In the genomic region with DNA sequence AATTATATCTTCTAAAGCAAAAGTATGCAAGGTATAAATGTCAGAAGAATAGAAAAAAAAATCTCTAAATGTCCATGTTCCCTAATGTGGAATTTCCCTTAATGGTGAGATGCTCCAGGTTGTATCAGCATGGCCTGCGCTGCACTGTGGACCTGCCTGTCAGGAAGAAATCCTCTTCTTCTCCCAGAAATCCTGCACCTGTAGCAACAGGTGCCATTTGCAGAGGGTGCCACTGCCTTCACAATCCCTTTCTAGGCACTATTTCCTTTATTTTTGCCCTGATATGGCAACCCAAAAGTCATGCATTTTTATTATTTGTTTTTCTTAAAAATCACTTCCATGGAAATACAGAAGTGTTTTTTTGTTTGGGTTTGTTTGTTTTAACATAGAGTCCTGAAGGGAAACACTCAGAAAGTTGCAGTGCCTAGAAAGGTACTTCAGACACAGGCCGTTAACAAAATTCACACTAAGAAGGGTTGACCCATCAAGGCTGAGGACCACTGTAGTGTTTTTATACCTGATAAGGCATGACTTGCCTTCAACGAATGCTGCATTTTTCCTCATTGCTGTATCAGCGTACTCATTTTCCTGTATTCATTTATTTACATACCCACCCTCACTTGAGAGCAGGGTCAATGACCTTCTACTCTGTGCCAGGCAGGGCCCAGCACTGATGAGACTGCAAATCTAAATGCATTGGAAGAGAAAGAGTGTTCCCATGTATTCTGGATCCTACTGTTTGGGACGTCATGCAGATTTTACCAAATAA, we compare ENCODE assay signal across 24 cellular contexts.
"Had no signal": no experiment of that assay in that cellular context is flagged by ENCODE, and none has a peak within 500 bp of the region (broad histone marks: within the 10 kb centered on the region; RNA-seq: fewer than 3 reads in every experiment).

No MANE protein-coding gene starts in this region.

- ATAC-seq: activated CD4-positive, alpha-beta T cell treated with anti-CD3 and anti-CD28 coated beads for 36 hours; activated naive CD4-positive, alpha-beta T cell treated with anti-CD3 and anti-CD28 coated beads, Interleukin-2, amount 50 U/mL, for 72 hours; activated T-helper 17 cell treated with anti-CD3 and anti-CD28 coated beads, Interleukin-2, amount 50 U/mL, for 72 hours; effector memory CD8-positive, alpha-beta T cell; esophagus mucosa; mucosa of descending colon; sciatic nerve; stimulated activated naive B cell treated with anti-CD40 and anti-IgM and Interleukin-4, amounts not matched to agents 10 μg/mL and 1 μg/mL and 100 μg/mL, for 72 hours had no signal

- H3K9me3 ChIP-seq: mucosa of descending colon had no signal

- H3K4me3 ChIP-seq: mucosa of descending colon, smooth muscle cell had no signal

- DNase-seq: activated B cell treated with CpG ODN at 0.5 μM for 24 hours; activated CD4-positive, alpha-beta T cell treated with anti-CD3 and anti-CD28 coated beads for 36 hours; activated CD4-positive, alpha-beta T cell treated with anti-CD3 and anti-CD28 coated beads, Interleukin-2, amount 50 U/mL, for 4 hours; activated CD8-positive, alpha-beta memory T cell treated with anti-CD3 and anti-CD28 coated beads for 24 hours; activated CD8-positive, alpha-beta memory T cell treated with anti-CD3 and anti-CD28 coated beads, Interleukin-2, amount 50 U/mL, for 4 hours; activated T-cell treated with anti-CD3 and anti-CD28 coated beads, Interleukin-2, amount 50 U/mL, for 24 hours; aorta; effector memory CD8-positive, alpha-beta T cell; glutamatergic neuron; hippocampal formation; kidney glomerular epithelial cell; left ventricle myocardium superior; mesenchymal stem cell; mucosa of descending colon; occipital lobe; stimulated activated CD4-positive, alpha-beta T cell treated with anti-CD3 and anti-CD28 coated beads, Interleukin-15, amount 100 ng/mL, for 24 hours; stimulated activated CD8-positive, alpha-beta memory T cell treated with anti-CD3 and anti-CD28 coated beads, Interleukin-4, amount 100 ng/mL, for 48 hours; stimulated activated naive B cell treated with anti-CD40 and anti-IgM and Interleukin-4, amounts not matched to agents 10 μg/mL and 1 μg/mL and 100 μg/mL, for 72 hours; T1000 had no signal
